Comparison of ENCODE assay signal across 7 cellular contexts in the genomic region with DNA sequence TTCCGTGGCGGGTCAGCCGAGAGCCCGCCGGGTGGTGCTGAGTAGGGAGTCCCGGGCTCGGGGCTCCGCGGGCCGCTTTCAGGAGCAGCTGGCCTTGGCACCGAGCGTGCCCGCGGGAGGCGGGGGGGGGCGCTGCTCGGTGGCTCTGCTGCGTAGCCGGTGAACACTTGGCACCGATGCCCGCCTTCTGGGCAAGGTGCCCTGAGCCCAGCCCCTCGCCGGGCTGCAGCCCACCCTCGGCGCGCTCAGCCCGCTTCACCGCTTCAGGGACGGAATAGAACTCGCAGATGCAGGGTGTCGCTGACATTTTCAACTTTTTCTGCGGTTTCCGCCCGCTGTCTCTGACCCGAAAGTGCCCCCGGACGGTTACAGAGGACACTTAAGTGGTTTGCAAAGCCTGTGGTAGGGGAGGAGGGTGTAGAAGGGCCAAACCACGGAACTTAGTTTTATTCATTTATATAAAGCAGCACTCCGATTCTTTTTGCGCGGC. TPM values are rescaled to one million over a fixed set of nuclear protein-coding genes. Genes with fewer than 3 reads are reported as not detected.
DNase-seq lines count a peak whose midpoint lies in the region; ATAC-seq and TF ChIP-seq lines count a peak whose summit lies in the region.

No MANE protein-coding gene starts in this region.

- intact Hi-C loops in heart left ventricle (cut with DNase I) (loop anchor here in 1 of 10 donors (2.0 kb wide), 1 partner anchor 48 kb away; no protein-coding TSS in a partner anchor), posterior cingulate gyrus (cut with DNase I) (no loop called here)

- peak overlapping the region; percentile 24 for H3K4me3 ChIP-seq in HFF-Myc (replicated peaks; ENCODE audit: low read depth, low read length)
- peak overlapping the region; percentile 54 to 90 (median 62) for H3K4me3 ChIP-seq in heart left ventricle

- no peaks in the 10 kb centered on the region for H3K27me3 ChIP-seq in heart left ventricle

- WGBS in heart left ventricle, 4 donors, result 1 to 2% (median 1%) methylated on average over 24 to 41 of the region's 41 CpGs

- TF ChIP-seq POLR2A in GM18505 (IDR thresholded peaks at IDR 0.05; ENCODE audit: borderline replicate concordance, extremely low read depth, insufficient read depth, insufficient read length), result peak; percentile 3
- TF ChIP-seq POLR2A in heart left ventricle (IDR thresholded peaks at IDR 0.05), result no peak

- DNase-seq in HFF-Myc (ENCODE audit: extremely low read depth, low read depth), result no peak
- DNase-seq in MV-4-11 (lab: John Stamatoyannopoulos, UW), result peak; percentile 86
- DNase-seq in activated gamma-delta T cell (lab: John Stamatoyannopoulos, UW), result peak; percentile 19
- peak; percentile 23 to 75 (median 36) for DNase-seq in heart left ventricle
- peak in 9 of 10 donors; percentile 10 to 88 (median 55) for DNase-seq in posterior cingulate gyrus
- DNase-seq in NCI-H774 (lab: John Stamatoyannopoulos, UW), result no peak

- ATAC-seq in GM18505 (IDR thresholded peaks at IDR 0.05; ENCODE audit: unreplicated experiment) (peak; percentile 63), heart left ventricle (peak in 3 of 4 donors; percentile 66 to 80 (median 78))

- H3K9me3 ChIP-seq in heart left ventricle, result no peaks in the 10 kb centered on the region

- no peaks in the 10 kb centered on the region for H3K36me3 ChIP-seq in heart left ventricle

- peaks cover 0 to 42% (median 7%) of the 10 kb centered on the region in 12 donors for H3K4me1 ChIP-seq in heart left ventricle

- H3K27ac ChIP-seq in heart left ventricle, result peak overlapping the region; percentile 17 to 79 (median 62)

- TF ChIP-seq CTCF in HFF-Myc (IDR thresholded peaks at IDR 0.05; ENCODE audit: low read depth, low read length, missing control alignments) (no peak), heart left ventricle (IDR thresholded peaks at IDR 0.05) (no peak)

RNA-seq across cellular contexts. Expression of gene CD38, which starts 0.7 kb away (rescaled TPM):
- total RNA-seq in heart left ventricle, result 10 to 100 TPM in 3 of 9 donors, 1 to 10 TPM in 6; 1.0 to 12.4 (median 3.0) TPM
- 1 to 10 TPM; 1.8 to 2.1 TPM for polyA plus RNA-seq in heart left ventricle

Comparison
In these comparisons a context has a peak if more than half of its experiments do, and no peak if none do; other contexts are left out.
1. DNase-seq: peak in MV-4-11 (single experiment), activated gamma-delta T cell (single experiment), heart left ventricle (5 of 5) and posterior cingulate gyrus (9 of 10); none in HFF-Myc (single experiment) and NCI-H774 (single experiment).